ENCODE assay signal across 1 cellular context in genomic region chr5:159504857-159505304, GRCh38.
TF ChIP-seq lines count a peak whose summit lies in the region.

No MANE protein-coding gene starts in this region.

TF ChIP-seq in K562, 482 proteins besides CTCF, POLR2A, EP300 and RAD21 (continued from another document and continues in another):
- no peak for TF ChIP-seq ZNF318 (IDR thresholded peaks at IDR 0.05; ENCODE audit: borderline replicate concordance in 1 of 2, low read depth in 1 of 2)
- no peak for TF ChIP-seq ZNF239 (CRISPR knock-in tag; IDR thresholded peaks at IDR 0.05)
- no peak for TF ChIP-seq YBX1 (IDR thresholded peaks at IDR 0.05)
- peak; percentile 52; the same call in 1 of the 2 replicates for TF ChIP-seq HMBOX1 (IDR thresholded peaks at IDR 0.05)
- TF ChIP-seq WHSC1 (IDR thresholded peaks at IDR 0.05; ENCODE audit: low read length): no peak
- peak; percentile 17; the same call in 1 of the 2 replicates for TF ChIP-seq MAFF (IDR thresholded peaks at IDR 0.05; ENCODE audit: low read length)
- TF ChIP-seq MECOM (CRISPR knock-in tag; IDR thresholded peaks at IDR 0.05): no peak
- no peak for TF ChIP-seq POLR2G (IDR thresholded peaks at IDR 0.05; ENCODE audit: low read depth, low read length)
- no peak for TF ChIP-seq TEAD1 (CRISPR knock-in tag; IDR thresholded peaks at IDR 0.05)
- no peak for TF ChIP-seq SRSF7 (optimal IDR thresholded peaks at IDR 0.05; ENCODE audit: low read depth, low read length)
- no peak for TF ChIP-seq GMEB1 (CRISPR knock-in tag; IDR thresholded peaks at IDR 0.05)
- TF ChIP-seq PBX2 (CRISPR knock-in tag; IDR thresholded peaks at IDR 0.05; ENCODE audit: low read depth): no peak
- TF ChIP-seq PBX2 (tag; conservative IDR thresholded peaks at IDR 0.05; ENCODE audit: low read depth): peak; percentile 48; the same call in 1 of the 2 replicates
- TF ChIP-seq BRF1 (IDR thresholded peaks at IDR 0.05; ENCODE audit: borderline replicate concordance, extremely low read depth, insufficient read length): no peak
- TF ChIP-seq NR4A1 (CRISPR knock-in tag; IDR thresholded peaks at IDR 0.05): no peak
- no peak for TF ChIP-seq NR4A1 (tag; IDR thresholded peaks at IDR 0.05)
- TF ChIP-seq JUND (IDR thresholded peaks at IDR 0.05; ENCODE audit: borderline replicate concordance, low read depth, low read length): peak; percentile 67
- TF ChIP-seq JUND (tag; IDR thresholded peaks at IDR 0.05; ENCODE audit: borderline replicate concordance, low read depth, low read length): peak; percentile 63; the same call in 2 of the 3 replicates
- TF ChIP-seq ZBTB49 (CRISPR knock-in tag; IDR thresholded peaks at IDR 0.05; ENCODE audit: borderline replicate concordance): no peak
- TF ChIP-seq C11orf30 (IDR thresholded peaks at IDR 0.05; ENCODE audit: low read depth): peak; percentile 84; the same call in 1 of the 2 replicates
- no peak for TF ChIP-seq ZNF830 (CRISPR knock-in tag; IDR thresholded peaks at IDR 0.05)
- TF ChIP-seq FOSL1 (tag; conservative IDR thresholded peaks at IDR 0.05): peak; percentile 74
- no peak for TF ChIP-seq SMARCA4 (IDR thresholded peaks at IDR 0.05)
- TF ChIP-seq ILK (tag; IDR thresholded peaks at IDR 0.05; ENCODE audit: borderline replicate concordance, low read depth): no peak
- TF ChIP-seq NFIX (CRISPR knock-in tag; IDR thresholded peaks at IDR 0.05; ENCODE audit: low read depth): no peak
- no peak for TF ChIP-seq SMAD1 (IDR thresholded peaks at IDR 0.05; ENCODE audit: low read depth, low read length, partially characterized antibody)
- TF ChIP-seq ZNF175 (CRISPR knock-in tag; IDR thresholded peaks at IDR 0.05; ENCODE audit: low read depth): no peak
- no peak for TF ChIP-seq U2AF1 (optimal IDR thresholded peaks at IDR 0.05; ENCODE audit: low read depth, low read length)
- TF ChIP-seq ZBTB17 (CRISPR knock-in tag; IDR thresholded peaks at IDR 0.05): no peak
- no peak for TF ChIP-seq ZNF699 (CRISPR knock-in tag; IDR thresholded peaks at IDR 0.05; ENCODE audit: insufficient replicate concordance)
- no peak for TF ChIP-seq DLX4 (CRISPR knock-in tag; IDR thresholded peaks at IDR 0.05)
- no peak for TF ChIP-seq BCOR (IDR thresholded peaks at IDR 0.05)
- TF ChIP-seq CREBBP (IDR thresholded peaks at IDR 0.05; ENCODE audit: low read depth, low read length): no peak
- TF ChIP-seq BACH1 (tag; IDR thresholded peaks at IDR 0.05): no peak
- TF ChIP-seq GABPA (tag; conservative IDR thresholded peaks at IDR 0.05; ENCODE audit: low read depth): no peak
- no peak for TF ChIP-seq RBM22 (IDR thresholded peaks at IDR 0.05; ENCODE audit: low read depth, low read length, poor library complexity, severe bottlenecking)
- peak; percentile 77 for TF ChIP-seq MAFG (tag; conservative IDR thresholded peaks at IDR 0.05)
- no peak for TF ChIP-seq BRD9 (IDR thresholded peaks at IDR 0.05; ENCODE audit: low read depth, partially characterized antibody)
- TF ChIP-seq TFAP4 (CRISPR knock-in tag; IDR thresholded peaks at IDR 0.05; ENCODE audit: borderline replicate concordance): no peak
- TF ChIP-seq ZNF431 (CRISPR knock-in tag; IDR thresholded peaks at IDR 0.05): no peak
- TF ChIP-seq ZNF695 (CRISPR knock-in tag; IDR thresholded peaks at IDR 0.05): no peak
- no peak for TF ChIP-seq ARID3B (CRISPR knock-in tag; IDR thresholded peaks at IDR 0.05; ENCODE audit: borderline replicate concordance)
- TF ChIP-seq HINFP (tag; conservative IDR thresholded peaks at IDR 0.05; ENCODE audit: low read depth): no peak
- no peak for TF ChIP-seq MBD2 (IDR thresholded peaks at IDR 0.05; ENCODE audit: borderline replicate concordance, low read depth)
- no peak for TF ChIP-seq U2AF2 (optimal IDR thresholded peaks at IDR 0.05; ENCODE audit: low read depth, low read length)
